In the genomic region with DNA sequence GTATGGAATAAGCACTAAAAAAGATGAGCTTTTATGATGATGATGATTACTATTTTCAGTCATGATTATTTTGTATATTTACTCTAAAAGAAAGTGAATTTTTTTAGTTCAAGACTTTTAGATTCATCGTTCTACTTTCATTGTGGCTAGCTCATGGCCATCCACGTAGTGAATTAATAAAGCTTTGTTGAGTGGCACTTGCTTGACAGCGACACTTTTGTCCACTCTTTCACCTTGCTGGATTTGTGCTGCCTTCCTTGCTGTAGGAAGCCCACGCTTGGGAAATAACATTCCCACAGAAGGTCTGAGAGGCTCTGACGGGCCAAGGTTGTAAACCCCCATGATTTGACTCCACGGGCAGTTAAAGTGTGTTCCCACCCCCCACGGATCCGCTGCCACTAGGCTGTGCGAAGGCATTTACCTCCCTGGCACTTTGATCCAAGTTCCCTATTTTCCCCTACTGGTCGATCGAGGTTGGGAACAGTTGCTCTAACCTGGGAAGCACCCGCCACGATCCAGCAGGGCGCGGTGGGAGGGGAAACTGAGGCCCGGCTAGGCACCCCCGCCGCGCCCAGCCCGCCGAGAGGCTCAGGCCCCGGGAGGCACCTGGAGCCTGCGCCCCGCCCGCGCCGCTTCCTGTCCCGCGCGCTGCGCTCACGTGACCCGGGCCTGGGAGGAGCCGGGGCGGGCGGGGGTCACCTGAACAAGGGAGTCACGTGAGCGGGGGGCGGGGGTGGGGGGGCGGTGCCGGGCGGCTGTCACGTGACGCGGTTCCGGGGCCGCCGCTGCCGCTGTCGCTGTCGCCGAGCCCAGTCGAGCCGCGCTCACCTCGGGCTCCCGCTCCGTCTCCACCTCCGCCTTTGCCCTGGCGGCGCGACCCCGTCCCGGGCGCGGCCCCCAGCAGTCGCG, we compare ENCODE assay signal across 8 cellular contexts. TPM values are rescaled to one million over a fixed set of nuclear protein-coding genes. Genes with fewer than 3 reads are reported as not detected.
DNase-seq lines count a peak whose midpoint lies in the region; ATAC-seq and TF ChIP-seq lines count a peak whose summit lies in the region.

TSS of gene IGF2R (plus strand) at position 788 of the 909 bp plus-strand sequence. CDS start 165 bp downstream, outside the sequence.

- peaks cover 40% of the 10 kb centered on the region for H3K79me2 ChIP-seq in GM23338 (replicated peaks; ENCODE audit: insufficient read depth)

- no peak for TF ChIP-seq POLR2A in stomach (IDR thresholded peaks at IDR 0.05)

- intact Hi-C loops in stomach (cut with DNase I; ENCODE audit: low total_unique reads) = no loop called here

- no peak for TF ChIP-seq EP300 in stomach (IDR thresholded peaks at IDR 0.05)

- H3K9me2 ChIP-seq in GM23338 (ENCODE audit: insufficient read depth) = no peaks in the 10 kb centered on the region

- H3K4me1 Mint-ChIP-seq in GM23338 = peaks cover 35% of the 10 kb centered on the region
- peaks cover 40% of the 10 kb centered on the region for H3K4me1 Mint-ChIP-seq in neural crest cell

- peak; percentile 94 for DNase-seq in ELR (ENCODE audit: low read depth)
- DNase-seq in GM23338 (ENCODE audit: low spot score) = peak; percentile 96
- DNase-seq in LHCN-M2 (ENCODE audit: low read depth) = peak; percentile 83
- peak; percentile 98 for DNase-seq in SJCRH30
- DNase-seq in activated gamma-delta T cell treated with Interleukin-2 at 50 U/mL for 16 hours = peak; percentile 93
- peak; percentile 92 for DNase-seq in fibroblast of villous mesenchyme (ENCODE audit: low read depth)
- DNase-seq in neural crest cell (ENCODE audit: low read depth, low spot score) = peak; percentile 75
- peak; percentile 96 for DNase-seq in stomach

- peak within 1 kb of the TSS; percentile 92 for H3K4me2 ChIP-seq in GM23338

- peak within 1 kb of the TSS; percentile 65 for H3K4me3 ChIP-seq in GM23338
- H3K4me3 ChIP-seq in SJCRH30 = peak within 1 kb of the TSS; percentile 96
- peak within 1 kb of the TSS; percentile 77 for H3K4me3 ChIP-seq in fibroblast of villous mesenchyme (ENCODE audit: low read depth, low read length)
- H3K4me3 ChIP-seq in stomach = peak within 1 kb of the TSS; percentile 94 to 98 (median 98)

- peak; percentile 76 for ATAC-seq in GM23338

- H3K4me1 ChIP-seq in GM23338 (ENCODE audit: insufficient read depth) (peaks cover 31% of the 10 kb centered on the region), SJCRH30 (peaks cover 20% of the 10 kb centered on the region), stomach (peaks cover 23 to 62% (median 48%) of the 10 kb centered on the region in 4 donors)

- H3K27ac Mint-ChIP-seq in GM23338 = peak within 1 kb of the TSS; percentile 95
- H3K27ac Mint-ChIP-seq in neural crest cell (ENCODE audit: unreplicated experiment) = peak within 1 kb of the TSS; percentile 94

- peak within 1 kb of the TSS; percentile 96 for H2AFZ ChIP-seq in GM23338

- peaks cover 3% of the 10 kb centered on the region; the same call in 2 of the 3 replicates for H3K36me3 Mint-ChIP-seq in GM23338 (ENCODE audit: low read depth)
- no peaks in the 10 kb centered on the region for H3K36me3 Mint-ChIP-seq in neural crest cell (ENCODE audit: low read depth)

- H3F3A ChIP-seq in GM23338 (replicated peaks; ENCODE audit: low read depth) = no peaks in the 10 kb centered on the region

- peaks cover 4% of the 10 kb centered on the region for H3K27me3 Mint-ChIP-seq in GM23338 (ENCODE audit: insufficient read depth, low read depth, poor library complexity)
- peaks cover 46% of the 10 kb centered on the region for H3K27me3 Mint-ChIP-seq in neural crest cell (ENCODE audit: low read depth)

- H3K9me3 ChIP-seq in SJCRH30 (replicated peaks) = no peaks in the 10 kb centered on the region
- no peaks in the 10 kb centered on the region for H3K9me3 ChIP-seq in stomach

- H4K20me1 ChIP-seq in GM23338 (replicated peaks; ENCODE audit: insufficient read depth) = peaks cover 21% of the 10 kb centered on the region; the same call in 1 of the 2 replicates

- no peak for TF ChIP-seq CTCF in GM23338 (conservative IDR thresholded peaks at IDR 0.05; ENCODE audit: low read depth in 2 of 2)
- TF ChIP-seq CTCF in fibroblast of villous mesenchyme (IDR thresholded peaks at IDR 0.05; ENCODE audit: insufficient read depth, low read depth, low read length) = no peak
- TF ChIP-seq CTCF in neural crest cell (conservative IDR thresholded peaks at IDR 0.05) = peak; percentile 51
- TF ChIP-seq CTCF in stomach (IDR thresholded peaks at IDR 0.05) = peak in 1 of 7 experiments; percentile 9

- H3K27me3 ChIP-seq in GM23338 (ENCODE audit: insufficient read depth) = peaks cover 21% of the 10 kb centered on the region; the same call in 1 of the 2 replicates
- no peaks in the 10 kb centered on the region for H3K27me3 ChIP-seq in SJCRH30
- peaks cover 0 to 5% (median 0%) of the 10 kb centered on the region in 3 donors for H3K27me3 ChIP-seq in stomach

- H3K36me3 ChIP-seq in GM23338 (ENCODE audit: insufficient read depth) (no peaks in the 10 kb centered on the region), SJCRH30 (peaks cover 2% of the 10 kb centered on the region; the same call in 1 of the 2 replicates), stomach (no peaks in the 10 kb centered on the region)

- H3K27ac ChIP-seq in GM23338 (ENCODE audit: low read depth) (no peak within 1 kb of the TSS), SJCRH30 (peak within 1 kb of the TSS; percentile 85), stomach (peak within 1 kb of the TSS; percentile 91 to 97 (median 95))

- peak within 1 kb of the TSS; percentile 95 for H3K4me3 Mint-ChIP-seq in GM23338
- H3K4me3 Mint-ChIP-seq in neural crest cell = peak within 1 kb of the TSS; percentile 95

- H3K9me3 Mint-ChIP-seq in GM23338 (no peaks in the 10 kb centered on the region), neural crest cell (no peaks in the 10 kb centered on the region)

- 2 to 6% (median 3%) methylated on average over 11 to 68 of the region's 68 CpGs for WGBS in stomach, 5 donors

TF ChIP-seq in GM23338, 12 proteins besides CTCF, POLR2A, EP300 and RAD21:
- TF ChIP-seq CREB1 (CRISPR knock-in tag; IDR thresholded peaks at IDR 0.05; ENCODE audit: low read depth) (0 out of 2 replicates have a peak, but pooled peaks have one; percentile 18), EZH2 (IDR thresholded peaks at IDR 0.05; ENCODE audit: low read depth, unreplicated experiment) (no peak), POLR2AphosphoS5 (IDR thresholded peaks at IDR 0.05; ENCODE audit: low read depth) (peak; percentile 74), EZH2phosphoT487 (IDR thresholded peaks at IDR 0.05; ENCODE audit: unreplicated experiment) (no peak)

RNA-seq across cellular contexts. Expression of gene IGF2R, which starts in this region (rescaled TPM):
- 76.4 and 80.4 TPM in 2 replicates for total RNA-seq in GM23338 (2014; rRNA removed; shearing (Covaris generic))
- polyA plus RNA-seq in GM23338 (2016; fragmentation: Nextera tagmentation; extraction: Ambion mirVana) (11.7 and 12.5 TPM in 2 replicates), stomach (1 to 10 TPM; 2.0 to 9.8 (median 7.7) TPM)
- total RNA-seq in LHCN-M2 (2014; rRNA removed) (42.5 and 50.5 TPM in 2 replicates), fibroblast of villous mesenchyme (130 and 132 TPM in 2 replicates), neural crest cell (97.3 and 103 TPM in 2 replicates), stomach (10 to 100 TPM; 30.3 to 70.5 (median 43.4) TPM)
- 48.0 TPM for polyA plus RNA-seq in LHCN-M2 (2012)
- total RNA-seq in SJCRH30 (2014; rRNA removed; shearing (Covaris generic)) = 109 and 112 TPM in 2 replicates
